Comparison of ENCODE assay signal across 12 cellular contexts in genomic region chr12:53060721-53061276, GRCh38. TPM values are rescaled to one million over a fixed set of nuclear protein-coding genes. Genes with fewer than 3 reads are reported as not detected.
DNase-seq lines count a peak whose midpoint lies in the region; ATAC-seq, FAIRE-seq and TF ChIP-seq lines count a peak whose summit lies in the region.
"Had no signal": no experiment of that assay in that cellular context is flagged by ENCODE, and none has a peak within 500 bp of the region (broad histone marks: within the 10 kb centered on the region; RNA-seq: fewer than 3 reads in every experiment).

No MANE protein-coding gene starts in this region.

- H3K27me3 ChIP-seq in endothelial cell of umbilical vein (ENCODE audit: control insufficient read depth in 2 of 2, insufficient read depth in 2 of 2, low read length in 2 of 2), result no peaks in the 10 kb centered on the region
- H3K27me3 ChIP-seq in parathyroid adenoma (ENCODE audit: control insufficient read depth, insufficient read depth, low read length), result no peaks in the 10 kb centered on the region
- no peaks in the 10 kb centered on the region for H3K27me3 ChIP-seq in effector memory CD4-positive, alpha-beta T cell (replicated peaks; ENCODE audit: control insufficient read depth, insufficient read depth, low read length, poor library complexity, severe bottlenecking)

- DNase-seq in NCI-H128 (lab: John Stamatoyannopoulos, UW; ENCODE audit: unreplicated experiment), result peak; percentile 29
- DNase-seq in endothelial cell of umbilical vein (ENCODE audit: low read depth, low spot score), result peak; percentile 24
- DNase-seq in effector memory CD4-positive, alpha-beta T cell, result no peak
- no peak for DNase-seq in GOT3 (lab: John Stamatoyannopoulos, UW)
- DNase-seq: activated T-cell treated with anti-CD3 and anti-CD28 coated beads, Interleukin-2, amount 50 U/mL, for 24 hours; CD8-positive, alpha-beta T cell; KG1 had no signal

- H2AFZ ChIP-seq in endothelial cell of umbilical vein (ENCODE audit: low read depth, low read length), result no peak overlapping the region
- no peak overlapping the region for H2AFZ ChIP-seq in parathyroid adenoma

- H3K9ac ChIP-seq in endothelial cell of umbilical vein (replicated peaks; ENCODE audit: extremely low read depth, insufficient read depth, low read length) (no peak overlapping the region), parathyroid adenoma (no peak overlapping the region)

- H4K20me1 ChIP-seq in endothelial cell of umbilical vein (replicated peaks; ENCODE audit: control insufficient read depth, extremely low read depth, insufficient read depth, low read length), result no peaks in the 10 kb centered on the region

- no peak for FAIRE-seq in endothelial cell of umbilical vein (lab: Jason Lieb, UNC)

- no peaks in the 10 kb centered on the region for H3K9me1 ChIP-seq in endothelial cell of umbilical vein (replicated peaks; ENCODE audit: control insufficient read depth, extremely low read depth, insufficient read depth, low read length)

- no peaks in the 10 kb centered on the region for H3K79me2 ChIP-seq in endothelial cell of umbilical vein (ENCODE audit: control insufficient read depth, insufficient read depth, low read length)
- H3K79me2 ChIP-seq in parathyroid adenoma, result no peaks in the 10 kb centered on the region

- H3K9me3 ChIP-seq in endothelial cell of umbilical vein (replicated peaks; ENCODE audit: control insufficient read depth, insufficient read depth, low read length), result no peaks in the 10 kb centered on the region
- no peaks in the 10 kb centered on the region for H3K9me3 ChIP-seq in parathyroid adenoma (ENCODE audit: control insufficient read depth, low read length)
- no peaks in the 10 kb centered on the region for H3K9me3 ChIP-seq in effector memory CD4-positive, alpha-beta T cell (ENCODE audit: control insufficient read depth, low read length)

- POLR2A ChIA-PET in endothelial cell of umbilical vein (lab: Charles Lee), result interaction anchor here (1.1 kb wide), 1 partner anchor 54 kb away, joined by 3 read pairs; the partner anchor contains the start of gene EIF4B

- BruUV-seq in endothelial cell of umbilical vein (replicated peaks; lab: Mats Ljungman, UMichigan), result TSS peak; percentile 9

- CTCF ChIA-PET in endothelial cell of umbilical vein (lab: Charles Lee), result interaction anchor here (1.2 to 14.2 kb wide), 2 partner anchors 13 to 39 kb away, joined by 6 to 463 read pairs; partner anchors contain the start of genes IGFBP6 and SOAT2

- intact Hi-C loops in endothelial cell of umbilical vein (cut with micrococcal nuclease), result loop anchor here (1.0 kb wide), 1 partner anchor 10 kb away; the partner anchor contains the start of gene TNS2

- H3K4me2 ChIP-seq in endothelial cell of umbilical vein (ENCODE audit: insufficient read depth, low read length) (no peak overlapping the region), parathyroid adenoma (ENCODE audit: low read length) (peak overlapping the region; percentile 13)

- no peak for TF ChIP-seq POLR2A in endothelial cell of umbilical vein (IDR thresholded peaks at IDR 0.05; ENCODE audit: low read depth, low read length)

- dilution Hi-C loops in endothelial cell of umbilical vein (cut with MboI; ENCODE audit: extremely low pct_ligation_motif_present, low sequenced_read_pairs), result no loop called here

- H3K36me3 ChIP-seq in endothelial cell of umbilical vein (ENCODE audit: control insufficient read depth in 2 of 2, extremely low read depth in 1 of 2, insufficient read depth in 2 of 2, low read length in 2 of 2) (peaks cover 5 to 52% of the 10 kb centered on the region in 2 experiments), parathyroid adenoma (ENCODE audit: control insufficient read depth, insufficient read depth, low read length) (no peaks in the 10 kb centered on the region)
- H3K36me3 ChIP-seq in effector memory CD4-positive, alpha-beta T cell (ENCODE audit: control insufficient read depth, insufficient read depth, low read length), result peaks cover 26% of the 10 kb centered on the region

- H3K27ac ChIP-seq in C4-2B, result peak overlapping the region; percentile 36
- H3K27ac ChIP-seq in endothelial cell of umbilical vein (ENCODE audit: insufficient read depth, low read depth, low read length), result no peak overlapping the region
- peak overlapping the region; percentile 54 for H3K27ac ChIP-seq in parathyroid adenoma
- H3K27ac ChIP-seq in effector memory CD4-positive, alpha-beta T cell (ENCODE audit: insufficient read depth, low read length, poor library complexity, severe bottlenecking), result no peak overlapping the region

- ATAC-seq in HG03565 (IDR thresholded peaks at IDR 0.05; ENCODE audit: unreplicated experiment) (no peak), HG03025 (IDR thresholded peaks at IDR 0.05; ENCODE audit: low FRiP score, unreplicated experiment) (no peak)
- ATAC-seq: CD8-positive, alpha-beta T cell had no signal

- no peak overlapping the region for H3K4me3 ChIP-seq in endothelial cell of umbilical vein (replicated peaks in 1 of 3; ENCODE audit: insufficient read depth in 1 of 3, low read depth in 1 of 3, low read length in 3 of 3)
- H3K4me3 ChIP-seq in parathyroid adenoma (ENCODE audit: low read depth, low read length), result no peak overlapping the region
- no peak overlapping the region for H3K4me3 ChIP-seq in effector memory CD4-positive, alpha-beta T cell (ENCODE audit: insufficient read depth, low read depth, low read length, poor library complexity, severe bottlenecking)

- H3K4me1 ChIP-seq in endothelial cell of umbilical vein (ENCODE audit: control insufficient read depth, extremely low read depth, insufficient read depth, low read length) (peaks cover 10% of the 10 kb centered on the region), parathyroid adenoma (peaks cover 18% of the 10 kb centered on the region)
- no peaks in the 10 kb centered on the region for H3K4me1 ChIP-seq in effector memory CD4-positive, alpha-beta T cell (ENCODE audit: control insufficient read depth, insufficient read depth, low read length, poor library complexity, severe bottlenecking)

- no peak for TF ChIP-seq CTCF in C4-2B (conservative IDR thresholded peaks at IDR 0.05)
- no peak for TF ChIP-seq CTCF in endothelial cell of umbilical vein (IDR thresholded peaks at IDR 0.05; ENCODE audit: extremely low read depth in 1 of 2, insufficient read depth in 1 of 2, low read depth in 1 of 2, low read length in 2 of 2)
- TF ChIP-seq CTCF in parathyroid adenoma (IDR thresholded peaks at IDR 0.05), result no peak

TF ChIP-seq in endothelial cell of umbilical vein, 7 proteins besides CTCF, POLR2A, EP300 and RAD21 (continues in another document):
- TF ChIP-seq POLR2AphosphoS5 (IDR thresholded peaks at IDR 0.05; ENCODE audit: insufficient read depth, low read depth, low read length) (no peak), JUN (IDR thresholded peaks at IDR 0.05; ENCODE audit: borderline replicate concordance, insufficient read depth, insufficient read length, low read depth) (no peak)

RNA-seq across cellular contexts. Expression of gene TNS2, which starts 10.9 kb away (rescaled TPM):
- total RNA-seq in endothelial cell of umbilical vein, result 106 and 119 TPM in 2 replicates
- polyA plus RNA-seq in endothelial cell of umbilical vein, result 84.5 and 119 TPM in 2 replicates
- polyA plus RNA-seq in endothelial cell of umbilical vein (2011; cell fraction: cytosol; rRNA removed), result 49.3 and 62.6 TPM in 2 replicates
- 356 and 431 TPM in 2 replicates for polyA plus RNA-seq in endothelial cell of umbilical vein (2011; cell fraction: nucleus; rRNA removed)
- polyA plus RNA-seq in endothelial cell of umbilical vein (2012), result 32.4 and 40.1 TPM in 2 replicates
- polyA minus RNA-seq in endothelial cell of umbilical vein, result 104 and 105 TPM in 2 replicates
- 8.6 TPM for polyA minus RNA-seq in endothelial cell of umbilical vein (2011; cell fraction: cytosol; rRNA and poly(A)+ RNA removed)
- polyA minus RNA-seq in endothelial cell of umbilical vein (2011; cell fraction: nucleus; rRNA and poly(A)+ RNA removed), result 163 and 183 TPM in 2 replicates

RNA-seq across cellular contexts. Expression of gene SPRYD3, which starts 18.4 kb away (rescaled TPM):
- 31.7 and 39.2 TPM in 2 replicates for total RNA-seq in endothelial cell of umbilical vein
- polyA plus RNA-seq in endothelial cell of umbilical vein, result 38.6 and 39.6 TPM in 2 replicates
- 27.2 and 27.3 TPM in 2 replicates for polyA plus RNA-seq in endothelial cell of umbilical vein (2011; cell fraction: cytosol; rRNA removed)
- 30.9 and 32.1 TPM in 2 replicates for polyA plus RNA-seq in endothelial cell of umbilical vein (2011; cell fraction: nucleus; rRNA removed)
- 27.6 and 35.4 TPM in 2 replicates for polyA plus RNA-seq in endothelial cell of umbilical vein (2012)
- 41.8 and 45.3 TPM in 2 replicates for polyA minus RNA-seq in endothelial cell of umbilical vein
- polyA minus RNA-seq in endothelial cell of umbilical vein (2011; cell fraction: cytosol; rRNA and poly(A)+ RNA removed), result 28.4 TPM
- 13.6 and 18.1 TPM in 2 replicates for polyA minus RNA-seq in endothelial cell of umbilical vein (2011; cell fraction: nucleus; rRNA and poly(A)+ RNA removed)

RNA-seq across cellular contexts. Expression of gene IGFBP6, which starts 36.7 kb away (rescaled TPM):
- total RNA-seq in endothelial cell of umbilical vein, result 11.6 and 14.1 TPM in 2 replicates
- 18.2 TPM in 2 replicates for polyA plus RNA-seq in endothelial cell of umbilical vein
- 13.8 and 17.0 TPM in 2 replicates for polyA plus RNA-seq in endothelial cell of umbilical vein (2011; cell fraction: cytosol; rRNA removed)
- polyA plus RNA-seq in endothelial cell of umbilical vein (2011; cell fraction: nucleus; rRNA removed), result 4.4 and 4.9 TPM in 2 replicates
- 8.8 and 16.2 TPM in 2 replicates for polyA plus RNA-seq in endothelial cell of umbilical vein (2012)
- 4.0 and 11.3 TPM in 2 replicates for polyA minus RNA-seq in endothelial cell of umbilical vein
- 25.2 TPM for polyA minus RNA-seq in endothelial cell of umbilical vein (2011; cell fraction: cytosol; rRNA and poly(A)+ RNA removed)
- polyA minus RNA-seq in endothelial cell of umbilical vein (2011; cell fraction: nucleus; rRNA and poly(A)+ RNA removed), result 1.4 and 1.6 TPM in 2 replicates

RNA-seq across cellular contexts. Expression of gene SOAT2, which starts 42.5 kb away (rescaled TPM):
- total RNA-seq in endothelial cell of umbilical vein, result not detected in 2 replicates
- polyA plus RNA-seq in endothelial cell of umbilical vein, result not detected in 2 replicates
- not detected in 2 replicates for polyA plus RNA-seq in endothelial cell of umbilical vein (2011; cell fraction: cytosol; rRNA removed)
- not detected in 2 replicates for polyA plus RNA-seq in endothelial cell of umbilical vein (2011; cell fraction: nucleus; rRNA removed)
- polyA plus RNA-seq in endothelial cell of umbilical vein (2012), result not detected in 2 replicates
- polyA minus RNA-seq in endothelial cell of umbilical vein, result not detected in 2 replicates
- polyA minus RNA-seq in endothelial cell of umbilical vein (2011; cell fraction: cytosol; rRNA and poly(A)+ RNA removed), result not detected
- not detected in 2 replicates for polyA minus RNA-seq in endothelial cell of umbilical vein (2011; cell fraction: nucleus; rRNA and poly(A)+ RNA removed)
- total RNA-seq: lung microvascular endothelial cell had no signal

RNA-seq across cellular contexts. Expression of gene EIF4B, which starts 54.5 kb away (rescaled TPM):
- 372 and 382 TPM in 2 replicates for total RNA-seq in endothelial cell of umbilical vein
- 169 and 233 TPM in 2 replicates for polyA plus RNA-seq in endothelial cell of umbilical vein
- 339 and 375 TPM in 2 replicates for polyA plus RNA-seq in endothelial cell of umbilical vein (2011; cell fraction: cytosol; rRNA removed)
- 236 and 267 TPM in 2 replicates for polyA plus RNA-seq in endothelial cell of umbilical vein (2011; cell fraction: nucleus; rRNA removed)
- polyA plus RNA-seq in endothelial cell of umbilical vein (2012), result 268 and 415 TPM in 2 replicates
- polyA minus RNA-seq in endothelial cell of umbilical vein, result 718 and 745 TPM in 2 replicates
- polyA minus RNA-seq in endothelial cell of umbilical vein (2011; cell fraction: cytosol; rRNA and poly(A)+ RNA removed), result 585 TPM
- polyA minus RNA-seq in endothelial cell of umbilical vein (2011; cell fraction: nucleus; rRNA and poly(A)+ RNA removed), result 147 and 171 TPM in 2 replicates

Comparison
In these comparisons a context has a peak if more than half of its experiments do, and no peak if none do; other contexts are left out.
1. H3K27ac ChIP-seq: peak in C4-2B (single experiment) and parathyroid adenoma (single experiment); none in endothelial cell of umbilical vein (single experiment) and effector memory CD4-positive, alpha-beta T cell (single experiment).
2. DNase-seq: peak in NCI-H128 (single experiment) and endothelial cell of umbilical vein (single experiment); none in effector memory CD4-positive, alpha-beta T cell (0 of 3) and GOT3 (single experiment).